In the genomic region with DNA sequence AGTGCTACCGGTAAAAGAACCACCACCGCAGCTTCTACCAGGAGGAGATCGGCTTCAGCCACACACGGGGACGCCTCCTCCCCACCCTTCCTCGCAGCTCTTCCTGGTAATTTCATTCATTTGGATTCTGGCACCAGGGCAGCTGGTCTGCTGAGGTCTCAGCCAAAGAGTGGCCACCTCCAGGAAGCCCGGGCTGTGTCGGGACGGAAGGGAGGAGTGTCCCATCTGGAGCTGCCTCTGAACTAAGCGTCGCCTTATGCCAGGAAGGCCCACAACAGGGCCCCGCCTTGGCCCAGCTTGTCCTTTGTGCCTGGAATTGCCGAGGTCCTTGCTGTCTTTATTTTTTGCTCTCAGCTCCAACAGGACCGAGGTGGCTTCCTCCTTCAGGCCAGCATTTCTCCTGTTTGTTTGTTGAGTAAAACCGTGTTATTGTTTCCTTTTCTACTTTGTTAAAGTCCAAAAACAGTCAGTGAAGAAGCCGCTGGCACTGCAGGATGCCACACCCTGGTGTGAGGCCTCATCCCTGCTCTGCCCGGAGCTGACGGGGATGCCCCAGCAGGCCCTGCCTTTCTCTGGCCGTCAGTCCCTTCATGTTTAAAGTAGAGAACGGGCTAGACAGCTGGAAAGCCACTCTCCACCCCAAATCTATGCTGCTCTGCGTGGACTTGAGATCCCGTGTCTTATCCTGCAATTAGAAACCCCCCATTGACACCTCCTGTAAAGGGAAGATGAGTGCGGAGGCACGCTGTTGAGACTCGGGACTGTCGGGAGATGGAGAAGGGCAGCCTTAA, we compare ENCODE assay signal across 11 cellular contexts. TPM values are rescaled to one million over a fixed set of nuclear protein-coding genes. Genes with fewer than 3 reads are reported as not detected.
DNase-seq lines count a peak whose midpoint lies in the region; ATAC-seq lines count a peak whose summit lies in the region.
"Had no signal": no experiment of that assay in that cellular context is flagged by ENCODE, and none has a peak within 500 bp of the region (broad histone marks: within the 10 kb centered on the region; RNA-seq: fewer than 3 reads in every experiment).

No MANE protein-coding gene starts in this region.

- H3K9me3 Mint-ChIP-seq in immature natural killer cell = no peaks in the 10 kb centered on the region
- H3K9me3 Mint-ChIP-seq: CD8-positive, alpha-beta T cell had no signal

- peaks cover 15 to 18% of the 10 kb centered on the region in 2 donors for H3K4me1 Mint-ChIP-seq in immature natural killer cell

- peaks cover 0 to 3% (median 0%) of the 10 kb centered on the region in 3 donors for H3K36me3 Mint-ChIP-seq in immature natural killer cell
- H3K36me3 Mint-ChIP-seq: CD8-positive, alpha-beta T cell had no signal

- DNase-seq in H7 (peak; percentile 62), cerebellum (ENCODE audit: low spot score) (peak; percentile 75), immature natural killer cell (no peak), RKO (ENCODE audit: low spot score) (no peak)
- DNase-seq in stimulated activated CD4-positive, alpha-beta T cell treated with anti-CD3 and anti-CD28 coated beads, Interleukin-4, amount 100 ng/mL, for 1 hour = no peak
- DNase-seq: CD8-positive, alpha-beta T cell; NCI-H187 treated with DMSO at 0.1 percent for 48 hours; SHP77 treated with DMSO at 0.1 percent for 48 hours had no signal

- H3K9me3 ChIP-seq in skeletal muscle satellite cell (replicated peaks; ENCODE audit: low read length) = no peaks in the 10 kb centered on the region

- H3K4me3 Mint-ChIP-seq in immature natural killer cell = peak overlapping the region in 3 of 5 donors; percentile 23 to 50 (median 47)
- H3K4me3 Mint-ChIP-seq: CD8-positive, alpha-beta T cell had no signal

- peaks cover 15% of the 10 kb centered on the region for H3K4me1 ChIP-seq in skeletal muscle satellite cell (ENCODE audit: control insufficient read depth, insufficient read depth, low read length)

- ATAC-seq in HG02870 (IDR thresholded peaks at IDR 0.05; ENCODE audit: unreplicated experiment) = no peak
- ATAC-seq in HG02973 (IDR thresholded peaks at IDR 0.05; ENCODE audit: unreplicated experiment) = no peak
- ATAC-seq: CD8-positive, alpha-beta T cell had no signal

- peak overlapping the region; percentile 55 for H3K9ac ChIP-seq in skeletal muscle satellite cell (ENCODE audit: low read depth, low read length)

- H3K27me3 Mint-ChIP-seq in immature natural killer cell (ENCODE audit: low read depth in 3 of 3) = peaks cover 0 to 4% (median 4%) of the 10 kb centered on the region in 3 donors

- H3K4me3 ChIP-seq in H7 (ENCODE audit: insufficient read depth, low read depth, low read length) (no peak overlapping the region), skeletal muscle satellite cell (ENCODE audit: low read length) (no peak overlapping the region)

- H3K27me3 ChIP-seq in H7 (ENCODE audit: control insufficient read depth, insufficient read depth, low read length) = no peaks in the 10 kb centered on the region
- no peaks in the 10 kb centered on the region for H3K27me3 ChIP-seq in skeletal muscle satellite cell (ENCODE audit: control insufficient read depth, insufficient read depth, low read length)

- peak overlapping the region in 3 of 6 donors; percentile 11 to 46 (median 27) for H3K27ac Mint-ChIP-seq in immature natural killer cell
- H3K27ac Mint-ChIP-seq: CD8-positive, alpha-beta T cell had no signal

- H3K36me3 ChIP-seq in H7 (replicated peaks; ENCODE audit: control insufficient read depth, insufficient read depth, low read length) (no peaks in the 10 kb centered on the region), skeletal muscle satellite cell (ENCODE audit: insufficient read depth, low read length) (peaks cover 3% of the 10 kb centered on the region)

- peak overlapping the region; percentile 15 for H3K4me2 ChIP-seq in skeletal muscle satellite cell (ENCODE audit: low read length)

RNA-seq across cellular contexts. Expression of a gene that starts 24.5 kb away (rescaled TPM):
- total RNA-seq in H7 (2014; rRNA removed; shearing (Covaris generic)) = 50.2 and 53.5 TPM in 2 replicates
- 60.5 TPM for total RNA-seq in cerebellum
- 1 to 10 TPM; 1.3 to 3.2 (median 1.6) TPM for polyA plus RNA-seq in immature natural killer cell
- total RNA-seq in skeletal muscle satellite cell (2012; rRNA removed) = 26.9 TPM in 2 replicates

RNA-seq across cellular contexts. Expression of a gene that starts 48.5 kb away (rescaled TPM):
- 2.1 and 4.0 TPM in 2 replicates for total RNA-seq in H7 (2014; rRNA removed; shearing (Covaris generic))
- total RNA-seq in cerebellum = 18.9 TPM
- polyA plus RNA-seq in immature natural killer cell = 1 to 10 TPM in 2 of 3 donors, not detected in 1; 1.9 to 4.2 TPM
- 6.8 and 9.6 TPM in 2 replicates for total RNA-seq in skeletal muscle satellite cell (2012; rRNA removed)

RNA-seq across cellular contexts. Expression of a gene that starts 52.0 kb away (rescaled TPM):
- 83.5 and 86.4 TPM in 2 replicates for total RNA-seq in H7 (2014; rRNA removed; shearing (Covaris generic))
- 17.4 TPM for total RNA-seq in cerebellum
- 10 to 100 TPM; 15.0 to 42.4 (median 19.2) TPM for polyA plus RNA-seq in immature natural killer cell
- total RNA-seq in skeletal muscle satellite cell (2012; rRNA removed) = 25.3 and 31.0 TPM in 2 replicates

Comparison
In these comparisons a context has a peak if more than half of its experiments do, and no peak if none do; other contexts are left out.
1. DNase-seq: peak in H7 (single experiment) and cerebellum (single experiment); none in immature natural killer cell (0 of 3), stimulated activated CD4-positive, alpha-beta T cell treated with anti-CD3 and anti-CD28 coated beads, Interleukin-4, amount 100 ng/mL, for 1 hour (single experiment) and RKO (single experiment).